In the genomic region with DNA sequence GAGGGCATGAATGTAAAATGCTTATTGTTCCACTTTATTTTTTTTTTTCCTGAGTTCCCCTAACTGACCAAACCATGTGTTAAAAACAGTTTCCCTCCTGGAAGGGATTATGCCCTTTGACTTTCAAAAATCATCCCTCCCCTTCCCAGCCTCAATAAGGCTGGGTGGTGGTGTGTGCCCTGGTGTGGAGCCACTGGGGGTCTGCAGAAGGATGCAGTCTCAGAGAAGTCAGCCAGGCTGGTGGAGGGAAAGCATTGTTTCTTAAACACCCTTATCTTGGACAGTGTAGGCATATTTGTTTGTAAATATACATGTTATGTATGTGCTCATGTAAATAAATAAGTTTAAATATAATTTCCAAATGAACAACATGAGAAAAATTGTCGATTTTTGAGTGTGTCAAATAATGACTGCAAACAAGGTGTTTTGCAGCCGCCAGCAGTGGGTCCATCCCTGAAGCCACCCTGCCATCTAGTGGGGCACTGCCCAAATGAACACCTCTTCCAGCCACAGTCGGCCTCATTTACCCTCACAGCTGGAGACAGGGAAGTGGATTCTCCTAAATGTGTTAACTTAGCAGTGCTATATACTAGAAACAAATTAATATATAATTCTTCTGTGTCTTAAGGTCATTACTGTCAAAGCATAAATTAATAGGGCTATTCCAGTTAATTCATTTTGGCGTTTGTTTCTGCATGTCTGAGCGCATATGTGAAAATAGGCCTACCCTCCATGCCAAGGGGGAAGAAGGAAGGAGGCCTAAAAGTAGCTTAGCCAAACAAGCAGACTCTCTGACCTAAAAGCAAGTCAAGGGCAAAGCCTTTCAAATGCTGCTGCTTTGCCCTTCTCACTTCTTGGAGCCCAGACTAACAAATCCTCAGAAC, we compare ENCODE assay signal across 7 cellular contexts.
A peak's percentile ranks its signal among the peaks of the same experiment; 100 is the strongest.
DNase-seq lines count a peak whose midpoint lies in the region; ATAC-seq, FAIRE-seq and TF ChIP-seq lines count a peak whose summit lies in the region.

No MANE protein-coding gene starts in this region.

- H3K4me1 ChIP-seq in HAP-1: peaks cover 8% of the 10 kb centered on the region

- no peaks in the 10 kb centered on the region for H3K9me3 ChIP-seq in HAP-1

- ATAC-seq in SK-N-SH treated with all-trans-retinoic acid at 6 μM for 48 hours: peak; percentile 100

- no peak for FAIRE-seq in GM12892 (lab: Jason Lieb, UNC)

- POLR2A ChIA-PET in GM10248 (lab: Yijun Ruan, JAX): no interaction called here

- CTCF ChIA-PET in GM10248 (lab: Yijun Ruan, JAX): no interaction called here

- in situ Hi-C loops in HAP-1 (cut with MboI; ENCODE audit: low sequenced_read_pairs): loop anchor here (10.0 kb wide), 1 partner anchor 351 kb away; no protein-coding TSS in a partner anchor

- no peak overlapping the region for H3K4me3 ChIP-seq in HAP-1

- no peaks in the 10 kb centered on the region for H3K36me3 ChIP-seq in HAP-1 (replicated peaks)

- TF ChIP-seq CTCF in GM10248 (IDR thresholded peaks at IDR 0.05; ENCODE audit: control extremely low read depth, extremely low read depth, low read depth, missing control alignments): peak; percentile 38

- DNase-seq in GM10248 (ENCODE audit: extremely low spot score) (peak; percentile 29), HAP-1 (ENCODE audit: low spot score in 2 of 2) (peak; percentile 64 to 81), NCI-H1417 treated with DMSO at 0.1 percent for 48 hours (lab: John Stamatoyannopoulos, UW) (peak; percentile 86), fibroblast of peridontal ligament (ENCODE audit: extremely low read depth) (peak; percentile 41), pons (ENCODE audit: low spot score) (peak; percentile 49), GM12892 (ENCODE audit: insufficient read length) (no peak)

- TF ChIP-seq POLR2A in GM12892 (IDR thresholded peaks at IDR 0.05; ENCODE audit: low read depth, low read length): no peak

- no peaks in the 10 kb centered on the region for H3K27me3 ChIP-seq in HAP-1 (ENCODE audit: low read depth)

TF ChIP-seq in SK-N-SH treated with all-trans-retinoic acid at 6 μM for 48 hours, 23 proteins besides CTCF, POLR2A, EP300 and RAD21:
- TF ChIP-seq BACH2 (CRISPR knock-in tag; IDR thresholded peaks at IDR 0.05; ENCODE audit: borderline replicate concordance) (no peak), TSHZ2 (CRISPR knock-in tag; IDR thresholded peaks at IDR 0.05) (no peak), ZNF70 (CRISPR knock-in tag; IDR thresholded peaks at IDR 0.05) (no peak), ZNF8 (CRISPR knock-in tag; IDR thresholded peaks at IDR 0.05) (no peak), PPARA (CRISPR knock-in tag; IDR thresholded peaks at IDR 0.05; ENCODE audit: borderline replicate concordance) (no peak), ARNTL (CRISPR knock-in tag; IDR thresholded peaks at IDR 0.05; ENCODE audit: borderline replicate concordance, low read depth) (no peak), ZFP30 (CRISPR knock-in tag; IDR thresholded peaks at IDR 0.05) (no peak), GLIS3 (CRISPR knock-in tag; IDR thresholded peaks at IDR 0.05) (no peak), TOX (CRISPR knock-in tag; IDR thresholded peaks at IDR 0.05; ENCODE audit: borderline replicate concordance) (no peak), ZFP3 (CRISPR knock-in tag; IDR thresholded peaks at IDR 0.05) (no peak), RARB (CRISPR knock-in tag; IDR thresholded peaks at IDR 0.05) (no peak), SNAI2 (CRISPR knock-in tag; IDR thresholded peaks at IDR 0.05) (no peak)
- TF ChIP-seq, protein P1, sequence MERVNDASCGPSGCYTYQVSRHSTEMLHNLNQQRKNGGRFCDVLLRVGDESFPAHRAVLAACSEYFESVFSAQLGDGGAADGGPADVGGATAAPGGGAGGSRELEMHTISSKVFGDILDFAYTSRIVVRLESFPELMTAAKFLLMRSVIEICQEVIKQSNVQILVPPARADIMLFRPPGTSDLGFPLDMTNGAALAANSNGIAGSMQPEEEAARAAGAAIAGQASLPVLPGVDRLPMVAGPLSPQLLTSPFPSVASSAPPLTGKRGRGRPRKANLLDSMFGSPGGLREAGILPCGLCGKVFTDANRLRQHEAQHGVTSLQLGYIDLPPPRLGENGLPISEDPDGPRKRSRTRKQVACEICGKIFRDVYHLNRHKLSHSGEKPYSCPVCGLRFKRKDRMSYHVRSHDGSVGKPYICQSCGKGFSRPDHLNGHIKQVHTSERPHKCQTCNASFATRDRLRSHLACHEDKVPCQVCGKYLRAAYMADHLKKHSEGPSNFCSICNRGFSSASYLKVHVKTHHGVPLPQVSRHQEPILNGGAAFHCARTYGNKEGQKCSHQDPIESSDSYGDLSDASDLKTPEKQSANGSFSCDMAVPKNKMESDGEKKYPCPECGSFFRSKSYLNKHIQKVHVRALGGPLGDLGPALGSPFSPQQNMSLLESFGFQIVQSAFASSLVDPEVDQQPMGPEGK (CRISPR knock-in tag; IDR thresholded peaks at IDR 0.05; ENCODE audit: borderline replicate concordance): no peak
- TF ChIP-seq, protein P2, sequence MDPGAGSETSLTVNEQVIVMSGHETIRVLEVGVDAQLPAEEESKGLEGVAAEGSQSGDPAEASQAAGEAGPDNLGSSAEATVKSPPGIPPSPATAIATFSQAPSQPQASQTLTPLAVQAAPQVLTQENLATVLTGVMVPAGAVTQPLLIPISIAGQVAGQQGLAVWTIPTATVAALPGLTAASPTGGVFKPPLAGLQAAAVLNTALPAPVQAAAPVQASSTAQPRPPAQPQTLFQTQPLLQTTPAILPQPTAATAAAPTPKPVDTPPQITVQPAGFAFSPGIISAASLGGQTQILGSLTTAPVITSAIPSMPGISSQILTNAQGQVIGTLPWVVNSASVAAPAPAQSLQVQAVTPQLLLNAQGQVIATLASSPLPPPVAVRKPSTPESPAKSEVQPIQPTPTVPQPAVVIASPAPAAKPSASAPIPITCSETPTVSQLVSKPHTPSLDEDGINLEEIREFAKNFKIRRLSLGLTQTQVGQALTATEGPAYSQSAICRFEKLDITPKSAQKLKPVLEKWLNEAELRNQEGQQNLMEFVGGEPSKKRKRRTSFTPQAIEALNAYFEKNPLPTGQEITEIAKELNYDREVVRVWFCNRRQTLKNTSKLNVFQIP (CRISPR knock-in tag; IDR thresholded peaks at IDR 0.05; ENCODE audit: borderline replicate concordance, low read depth): no peak
TF ChIP-seq in SK-N-SH treated with all-trans-retinoic acid at 6 μM for 48 hours: peak in this region for 0.
